9 cellular contexts compared by ENCODE assay signal in genomic region chr19:12695514-12695913, GRCh38. TPM values are rescaled to one million over a fixed set of nuclear protein-coding genes. Genes with fewer than 3 reads are reported as not detected.
A peak's percentile ranks its signal among the peaks of the same experiment; 100 is the strongest.
DNase-seq lines count a peak whose midpoint lies in the region; ATAC-seq and TF ChIP-seq lines count a peak whose summit lies in the region.
"Had no signal": no experiment of that assay in that cellular context is flagged by ENCODE, and none has a peak within 500 bp of the region (broad histone marks: within the 10 kb centered on the region; RNA-seq: fewer than 3 reads in every experiment).

No MANE protein-coding gene starts in this region.

- H3K9me3 ChIP-seq in PC-3 (ENCODE audit: low read length) (no peaks in the 10 kb centered on the region), prostate gland (no peaks in the 10 kb centered on the region), right atrium auricular region (no peaks in the 10 kb centered on the region)

- peak overlapping the region; percentile 96 for H3K4me2 ChIP-seq in PC-3 (ENCODE audit: low read length)

- H3K27ac ChIP-seq in PC-3 (ENCODE audit: low read length) (no peak overlapping the region), prostate gland (no peak overlapping the region), right atrium auricular region (no peak overlapping the region)

- H3K36me3 ChIP-seq in PC-3 (ENCODE audit: low read depth, low read length), result peaks cover 11% of the 10 kb centered on the region
- peaks cover 0 to 1% of the 10 kb centered on the region in 2 donors for H3K36me3 ChIP-seq in prostate gland
- peaks cover 6% of the 10 kb centered on the region for H3K36me3 ChIP-seq in right atrium auricular region

- H3K4me3 ChIP-seq in GM08714 (ENCODE audit: low read length) (peak overlapping the region; percentile 77; the same call in 1 of the 2 replicates), PC-3 (ENCODE audit: low read length) (peak overlapping the region; percentile 83), epithelial cell of proximal tubule (ENCODE audit: low read depth, low read length) (peak overlapping the region; percentile 92), prostate gland (peak overlapping the region; percentile 47 to 77), right atrium auricular region (peak overlapping the region in 1 of 2 donors; percentile 78)

- no peaks in the 10 kb centered on the region for H3K27me3 ChIP-seq in PC-3 (ENCODE audit: low read length)
- no peaks in the 10 kb centered on the region for H3K27me3 ChIP-seq in prostate gland (replicated peaks; ENCODE audit: insufficient read depth)
- H3K27me3 ChIP-seq in right atrium auricular region, result no peaks in the 10 kb centered on the region

- ATAC-seq in PC-3 (no peak), GM19395 (IDR thresholded peaks at IDR 0.05; ENCODE audit: unreplicated experiment) (no peak)

- TF ChIP-seq CTCF in PC-3 (conservative IDR thresholded peaks at IDR 0.05; ENCODE audit: low read depth, low read length) (no peak), epithelial cell of proximal tubule (conservative IDR thresholded peaks at IDR 0.05; ENCODE audit: low read depth, low read length) (no peak), prostate gland (IDR thresholded peaks at IDR 0.05) (no peak), right atrium auricular region (IDR thresholded peaks at IDR 0.05) (no peak)

- H4K20me1 ChIP-seq in PC-3 (ENCODE audit: low read length), result no peaks in the 10 kb centered on the region

- POLR2A ChIA-PET in PC-3 (lab: Charles Lee; ENCODE audit: unreplicated experiment), result no interaction called here

- no TSS peak for BruUV-seq in PC-3 (replicated peaks; lab: Mats Ljungman, UMichigan)

- intact Hi-C loops in PC-3 (cut with micrococcal nuclease) (no loop called here), prostate gland (cut with DNase I) (no loop called here)

- no peaks in the 10 kb centered on the region for H3F3A ChIP-seq in PC-3 (ENCODE audit: low read length, unreplicated experiment)

- WGBS in prostate gland, result 92% methylated on average over 1 of the region's 1 CpG

- CTCF ChIA-PET in PC-3 (lab: Charles Lee), result no interaction called here

- H3K79me2 ChIP-seq in PC-3 (ENCODE audit: low read length), result peaks cover 14% of the 10 kb centered on the region

- peak overlapping the region; percentile 82 for H3K9ac ChIP-seq in PC-3 (ENCODE audit: low read length)

- no peak for TF ChIP-seq POLR2A in prostate gland (IDR thresholded peaks at IDR 0.05)

- H3K9me2 ChIP-seq in PC-3 (replicated peaks; ENCODE audit: low read length), result no peaks in the 10 kb centered on the region

- H3K4me1 ChIP-seq in PC-3 (ENCODE audit: insufficient read depth, low read length) (peaks cover 15% of the 10 kb centered on the region), prostate gland (replicated peaks) (peaks cover 9% of the 10 kb centered on the region), right atrium auricular region (peaks cover 0 to 19% of the 10 kb centered on the region in 2 donors)

- H2AFZ ChIP-seq in PC-3 (ENCODE audit: low read length), result no peak overlapping the region

- DNase-seq in PC-3, result no peak
- no peak for DNase-seq in epithelial cell of proximal tubule (ENCODE audit: low read depth)
- no peak for DNase-seq in prostate gland (ENCODE audit: low spot score)
- DNase-seq in stimulated activated CD8-positive, alpha-beta memory T cell treated with anti-CD3 and anti-CD28 coated beads, Interleukin-4, amount 100 ng/mL, for 48 hours, result no peak
- no peak for DNase-seq in NCI-H526 (lab: John Stamatoyannopoulos, UW)
- DNase-seq in right atrium auricular region (ENCODE audit: low spot score), result no peak
- DNase-seq: NCI-H510A treated with DMSO at 0.1 percent for 48 hours had no signal

RNA-seq across cellular contexts. Expression of gene FBXW9, which starts 0.9 kb away (rescaled TPM):
- total RNA-seq in PC-3 (2014; rRNA removed) (27.5 and 34.6 TPM in 2 replicates), epithelial cell of proximal tubule (18.5 and 21.3 TPM in 2 replicates), prostate gland (10 to 100 TPM in 1 of 2 donors, 1 to 10 TPM in 1; 9.1 to 16.9 TPM), right atrium auricular region (1 to 10 TPM; 1.8 TPM)

RNA-seq across cellular contexts. Expression of gene GNG14, which starts 7.7 kb away (rescaled TPM):
- total RNA-seq in PC-3 (2014; rRNA removed) (not detected in 2 replicates), epithelial cell of proximal tubule (not detected in 2 replicates), prostate gland (not detected), right atrium auricular region (not detected)

RNA-seq across cellular contexts. Expression of gene DHPS, which starts 13.8 kb away (rescaled TPM):
- total RNA-seq in PC-3 (2014; rRNA removed), result 140 and 150 TPM in 2 replicates
- total RNA-seq in epithelial cell of proximal tubule, result 108 and 134 TPM in 2 replicates
- total RNA-seq in prostate gland, result 100 to 1,000 TPM; 140 to 178 TPM
- 10 to 100 TPM; 59.8 to 60.1 TPM for total RNA-seq in right atrium auricular region

RNA-seq across cellular contexts. Expression of gene TNPO2, which starts 28.2 kb away (rescaled TPM):
- total RNA-seq in PC-3 (2014; rRNA removed) (50.6 and 73.3 TPM in 2 replicates), epithelial cell of proximal tubule (21.9 and 33.3 TPM in 2 replicates), prostate gland (100 to 1,000 TPM in 1 of 2 donors, 10 to 100 TPM in 1; 50.1 to 123 TPM), right atrium auricular region (10 to 100 TPM; 35.9 to 55.2 TPM)

RNA-seq across cellular contexts. Expression of gene WDR83, which starts 28.9 kb away (rescaled TPM):
- total RNA-seq in PC-3 (2014; rRNA removed) (39.5 and 53.5 TPM in 2 replicates), epithelial cell of proximal tubule (3.6 and 10.8 TPM in 2 replicates), prostate gland (10 to 100 TPM; 14.9 to 16.2 TPM), right atrium auricular region (10 to 100 TPM; 10.1 to 11.6 TPM)
